In genomic region chr5:2206244-2207108, GRCh38 we compare ENCODE assay signal across 1 cellular context.
TF ChIP-seq lines count a peak whose summit lies in the region.

No MANE protein-coding gene starts in this region.

TF ChIP-seq in H1, 55 proteins besides CTCF, POLR2A, EP300 and RAD21:
- no peak for TF ChIP-seq CREB1 (IDR thresholded peaks at IDR 0.05)
- no peak for TF ChIP-seq SAP30 (IDR thresholded peaks at IDR 0.05; ENCODE audit: insufficient read depth, insufficient replicate concordance, low read length)
- TF ChIP-seq POU5F1 (IDR thresholded peaks at IDR 0.05; ENCODE audit: low read depth, low read length), result no peak
- TF ChIP-seq GTF2F1 (IDR thresholded peaks at IDR 0.05; ENCODE audit: borderline replicate concordance, low read depth, low read length), result no peak
- no peak for TF ChIP-seq NRF1 (IDR thresholded peaks at IDR 0.05; ENCODE audit: low read depth, low read length)
- TF ChIP-seq SP4 (IDR thresholded peaks at IDR 0.05; ENCODE audit: low read length), result no peak
- TF ChIP-seq, protein P1, sequence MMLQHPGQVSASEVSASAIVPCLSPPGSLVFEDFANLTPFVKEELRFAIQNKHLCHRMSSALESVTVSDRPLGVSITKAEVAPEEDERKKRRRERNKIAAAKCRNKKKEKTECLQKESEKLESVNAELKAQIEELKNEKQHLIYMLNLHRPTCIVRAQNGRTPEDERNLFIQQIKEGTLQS (IDR thresholded peaks at IDR 0.05; ENCODE audit: insufficient read depth, low read depth, low read length), result no peak
- TF ChIP-seq TAF1 (IDR thresholded peaks at IDR 0.05; ENCODE audit: low read depth, low read length), result no peak
- no peak for TF ChIP-seq CEBPB (IDR thresholded peaks at IDR 0.05; ENCODE audit: low read depth, low read length)
- no peak for TF ChIP-seq HDAC2 (IDR thresholded peaks at IDR 0.05; ENCODE audit: borderline replicate concordance in 1 of 2, low read depth in 2 of 2, low read length in 2 of 2)
- TF ChIP-seq JUN (IDR thresholded peaks at IDR 0.05; ENCODE audit: low read depth, low read length), result no peak
- no peak for TF ChIP-seq RFX5 (IDR thresholded peaks at IDR 0.05; ENCODE audit: borderline replicate concordance, low read depth, low read length)
- TF ChIP-seq KDM4A (IDR thresholded peaks at IDR 0.05; ENCODE audit: low read depth, low read length, severe bottlenecking), result no peak
- no peak for TF ChIP-seq RNF2 (IDR thresholded peaks at IDR 0.05; ENCODE audit: borderline replicate concordance, low read depth, low read length, missing control alignments, poor library complexity, severe bottlenecking)
- no peak for TF ChIP-seq NANOG (IDR thresholded peaks at IDR 0.05; ENCODE audit: insufficient read depth, low read depth, low read length, poor library complexity, severe bottlenecking)
- no peak for TF ChIP-seq SIRT6 (IDR thresholded peaks at IDR 0.05; ENCODE audit: low read length)
- TF ChIP-seq PHF8 (conservative IDR thresholded peaks at IDR 0.05; ENCODE audit: low read depth, low read length), result no peak
TF ChIP-seq in H1: peak in this region for 0.
